In genomic region chr14:55071870-55072640, GRCh38 we compare ENCODE assay signal across 8 cellular contexts. TPM values are rescaled to one million over a fixed set of nuclear protein-coding genes. Genes with fewer than 3 reads are reported as not detected.
DNase-seq lines count a peak whose midpoint lies in the region; ATAC-seq and TF ChIP-seq lines count a peak whose summit lies in the region.

No MANE protein-coding gene starts in this region.

- no TSS peak for BruUV-seq in Caco-2 (replicated peaks; lab: Mats Ljungman, UMichigan)

- no peaks in the 10 kb centered on the region for H3K79me2 ChIP-seq in DND-41 (ENCODE audit: insufficient read depth, low read length)

- peaks cover 19% of the 10 kb centered on the region; the same call in 1 of the 2 replicates for H3K36me3 ChIP-seq in DND-41 (ENCODE audit: insufficient read depth, low read length)
- no peaks in the 10 kb centered on the region for H3K36me3 ChIP-seq in sigmoid colon
- H3K36me3 ChIP-seq in Caco-2 (ENCODE audit: control insufficient read depth, insufficient read depth, low read length): no peaks in the 10 kb centered on the region

- POLR2A ChIA-PET in Caco-2 (lab: Charles Lee): interaction anchor here (0.9 kb wide), 2 partner anchors 11 to 57 kb away, joined by 3 read pairs; partner anchors contain the start of gene LGALS3

- TF ChIP-seq CTCF in DND-41 (IDR thresholded peaks at IDR 0.05; ENCODE audit: borderline replicate concordance, extremely low read depth, low read length, poor library complexity, severe bottlenecking) (no peak), sigmoid colon (IDR thresholded peaks at IDR 0.05) (no peak), Caco-2 (IDR thresholded peaks at IDR 0.05; ENCODE audit: insufficient read depth in 1 of 2, low read depth in 1 of 2, low read length in 1 of 2, severe bottlenecking in 1 of 2, unreplicated experiment in 1 of 2) (no peak)

- no peaks in the 10 kb centered on the region for H3K9me3 Mint-ChIP-seq in Caco-2 (ENCODE audit: unreplicated experiment)

- TF ChIP-seq POLR2A in sigmoid colon (IDR thresholded peaks at IDR 0.05): no peak

- no peak overlapping the region for H2AFZ ChIP-seq in DND-41 (ENCODE audit: low read depth, low read length)

- 0 out of 3 replicates have a peak, but pooled peaks have one; percentile 42 for ATAC-seq in DND-41 (ENCODE audit: insufficient read depth, low read depth)
- peak; percentile 57 for ATAC-seq in GM19452 (IDR thresholded peaks at IDR 0.05; ENCODE audit: unreplicated experiment)
- peak; percentile 35 for ATAC-seq in HG03521 (IDR thresholded peaks at IDR 0.05; ENCODE audit: unreplicated experiment)

- H3K9me3 ChIP-seq in DND-41 (ENCODE audit: insufficient read depth, low read length, severe bottlenecking): no peaks in the 10 kb centered on the region
- no peaks in the 10 kb centered on the region for H3K9me3 ChIP-seq in sigmoid colon
- H3K9me3 ChIP-seq in Caco-2: no peaks in the 10 kb centered on the region

- H3K4me2 ChIP-seq in DND-41 (ENCODE audit: insufficient read depth, low read length): no peak overlapping the region

- H3K4me1 ChIP-seq in DND-41 (ENCODE audit: insufficient read depth, low read length) (no peaks in the 10 kb centered on the region), sigmoid colon (peaks cover 0 to 32% (median 28%) of the 10 kb centered on the region in 4 donors), Caco-2 (peaks cover 14% of the 10 kb centered on the region)

- DNase-seq in DND-41 (no peak), head of caudate nucleus (peak in 35 of 42 donors; percentile 12 to 85 (median 53)), sigmoid colon (no peak), Caco-2 (no peak), mucosa of gallbladder (ENCODE audit: low spot score) (no peak)
- peak; percentile 16 for DNase-seq in activated naive CD4-positive, alpha-beta T cell treated with anti-CD3 and anti-CD28 coated beads, Interleukin-2, amount 50 U/mL, for 16 hours

- H3K4me3 Mint-ChIP-seq in Caco-2 (ENCODE audit: unreplicated experiment): no peak overlapping the region

- H3K27me3 Mint-ChIP-seq in Caco-2 (ENCODE audit: insufficient read depth, unreplicated experiment): no peaks in the 10 kb centered on the region

- no peak for TF ChIP-seq EP300 in sigmoid colon (IDR thresholded peaks at IDR 0.05)

- H3K4me1 Mint-ChIP-seq in Caco-2 (ENCODE audit: low read depth, unreplicated experiment): peaks cover 15% of the 10 kb centered on the region

- H3K27me3 ChIP-seq in DND-41 (ENCODE audit: insufficient read depth, low read length, poor library complexity) (no peaks in the 10 kb centered on the region), sigmoid colon (no peaks in the 10 kb centered on the region), Caco-2 (replicated peaks; ENCODE audit: control insufficient read depth, insufficient read depth, low read length) (no peaks in the 10 kb centered on the region)

- intact Hi-C loops in head of caudate nucleus (cut with DNase I): no loop called here
- intact Hi-C loops in sigmoid colon (cut with DNase I): no loop called here
- intact Hi-C loops in Caco-2 (cut with micrococcal nuclease; ENCODE audit: unreplicated experiment): no loop called here

- H3K36me3 Mint-ChIP-seq in Caco-2 (ENCODE audit: insufficient read depth, unreplicated experiment): peaks cover 31% of the 10 kb centered on the region

- H3K27ac ChIP-seq in DND-41 (ENCODE audit: low read length) (no peak overlapping the region), sigmoid colon (peak overlapping the region; percentile 46 to 78 (median 72))

- H3K27ac Mint-ChIP-seq in Caco-2 (ENCODE audit: unreplicated experiment): no peak overlapping the region

- H3K4me3 ChIP-seq in DND-41 (ENCODE audit: low read depth in 1 of 2, low read length in 2 of 2) (no peak overlapping the region), sigmoid colon (peak overlapping the region in 1 of 4 donors; percentile 14), Caco-2 (ENCODE audit: low read depth, low read length) (no peak overlapping the region)

- H4K20me1 ChIP-seq in DND-41 (ENCODE audit: insufficient read depth, low read length): peaks cover 2% of the 10 kb centered on the region; the same call in 1 of the 2 replicates

- 31 to 56% methylated on average over 10 of the region's 10 CpGs for WGBS in sigmoid colon, 2 donors

- no peak overlapping the region for H3K9ac ChIP-seq in DND-41 (ENCODE audit: low read depth, low read length)

- CTCF ChIA-PET in Caco-2 (lab: Charles Lee): no interaction called here

RNA-seq across cellular contexts. Expression of gene MAPK1IP1L, which starts 20.6 kb away (rescaled TPM):
- total RNA-seq in sigmoid colon: 10 to 100 TPM; 30.6 to 67.1 (median 46.4) TPM
- polyA plus RNA-seq in sigmoid colon: 10 to 100 TPM; 25.2 to 40.5 (median 39.5) TPM
- 81.8 and 90.8 TPM in 2 replicates for total RNA-seq in Caco-2 (2022)
- 80.0 TPM for total RNA-seq in mucosa of gallbladder

RNA-seq across cellular contexts. Expression of gene SOCS4, which starts 45.0 kb away (rescaled TPM):
- total RNA-seq in sigmoid colon (10 to 100 TPM; 21.9 to 28.5 (median 24.9) TPM), Caco-2 (2022) (21.1 and 24.8 TPM in 2 replicates), mucosa of gallbladder (27.8 TPM)
- polyA plus RNA-seq in sigmoid colon: 1 to 10 TPM; 5.4 to 7.4 (median 6.2) TPM

RNA-seq across cellular contexts. Expression of gene WDHD1, which starts 45.2 kb away (rescaled TPM):
- total RNA-seq in sigmoid colon (1 to 10 TPM in 2 of 4 donors, under 1 TPM in 2; 0.66 to 1.4 (median 0.96) TPM), Caco-2 (2022) (25.5 and 27.5 TPM in 2 replicates), mucosa of gallbladder (2.6 TPM)
- polyA plus RNA-seq in sigmoid colon: 1 to 10 TPM in 2 of 3 donors, under 1 TPM in 1; 0.60 to 4.0 (median 1.4) TPM

RNA-seq across cellular contexts. Expression of gene LGALS3, which starts 57.0 kb away (rescaled TPM):
- total RNA-seq in sigmoid colon (100 to 1,000 TPM; 235 to 249 (median 240) TPM), Caco-2 (2022) (206 and 246 TPM in 2 replicates), mucosa of gallbladder (256 TPM)
- 1,000 to 10,000 TPM; 1,713 to 4,129 (median 2,701) TPM for polyA plus RNA-seq in sigmoid colon

Comparison
In these comparisons a context has a peak if more than half of its experiments do, and no peak if none do; other contexts are left out.
1. DNase-seq: peak in activated naive CD4-positive, alpha-beta T cell treated with anti-CD3 and anti-CD28 coated beads, Interleukin-2, amount 50 U/mL, for 16 hours (single experiment) and head of caudate nucleus (35 of 42); none in DND-41 (single experiment), sigmoid colon (single experiment), Caco-2 (0 of 2) and mucosa of gallbladder (single experiment).
2. Peak in every context shown above with its lines, with median percentiles within 50 percentile points of each other: ATAC-seq.